ENCODE assay signal across 8 cellular contexts in the genomic region with DNA sequence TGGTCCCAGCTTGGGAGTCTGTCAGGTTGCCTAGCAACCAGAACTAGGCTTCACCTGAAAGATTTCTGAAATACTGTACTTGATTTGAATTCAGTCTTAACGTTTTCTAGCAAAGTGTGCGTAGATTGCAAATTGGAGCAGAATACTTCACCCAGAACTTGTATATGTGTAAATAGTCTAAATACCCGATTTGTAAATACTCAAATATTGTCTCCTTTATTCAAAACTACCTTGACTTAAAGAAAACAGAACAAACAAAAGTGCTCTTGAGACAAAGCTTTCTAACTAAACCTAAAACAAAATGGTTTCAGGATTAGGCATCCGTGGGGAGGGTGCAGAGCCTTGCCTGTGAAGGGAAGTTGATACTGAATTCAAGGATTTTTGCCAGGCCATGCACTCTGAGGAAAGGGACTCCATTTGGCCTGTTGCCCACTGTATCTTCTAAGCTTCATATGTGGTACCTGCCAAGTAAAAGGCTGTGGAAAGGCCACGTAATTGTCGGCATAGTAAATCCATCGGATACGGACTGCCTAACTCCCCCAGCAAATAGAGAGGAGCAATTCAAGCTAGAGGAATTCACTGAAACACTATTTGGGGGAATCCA. TPM values are rescaled to one million over a fixed set of nuclear protein-coding genes. Genes with fewer than 3 reads are reported as not detected.
DNase-seq lines count a peak whose midpoint lies in the region; ATAC-seq and TF ChIP-seq lines count a peak whose summit lies in the region.

No MANE protein-coding gene starts in this region.

- intact Hi-C loops in left ventricle myocardium inferior (cut with micrococcal nuclease), result no loop called here
- intact Hi-C loops in Right ventricle myocardium superior (cut with DNase I), result loop anchor here (5.0 kb wide), 1 partner anchor 168 kb away; the partner anchor contains the start of gene TMEM267
- intact Hi-C loops in psoas muscle (cut with DNase I), result loop anchor here in 1 of 2 donors (1.0 to 10.0 kb wide), 3 partner anchors 171 to 244 kb away; partner anchors contain the start of genes TMEM267 and ZNF131

- H3K9me3 ChIP-seq in left ventricle myocardium inferior (replicated peaks) (no peaks in the 10 kb centered on the region), SJCRH30 (replicated peaks) (no peaks in the 10 kb centered on the region), esophagus (ENCODE audit: control insufficient read depth in 2 of 2, insufficient read depth in 1 of 2, low read depth in 1 of 2, low read length in 1 of 2) (no peaks in the 10 kb centered on the region), psoas muscle (no peaks in the 10 kb centered on the region)

- H3K4me3 ChIP-seq in left ventricle myocardium inferior (peak overlapping the region; percentile 94), SJCRH30 (peak overlapping the region; percentile 47), esophagus (ENCODE audit: low read depth in 1 of 2, low read length in 2 of 2) (peak overlapping the region in 1 of 2 donors; percentile 42), psoas muscle (peak overlapping the region; percentile 96)

- ATAC-seq in Right ventricle myocardium superior (ENCODE audit: poor library complexity) (no peak), psoas muscle (no peak), HG03378 (IDR thresholded peaks at IDR 0.05; ENCODE audit: unreplicated experiment) (no peak), HG02571 (IDR thresholded peaks at IDR 0.05; ENCODE audit: unreplicated experiment) (no peak), HG03442 (IDR thresholded peaks at IDR 0.05; ENCODE audit: unreplicated experiment) (no peak)

- no peak for TF ChIP-seq CTCF in left ventricle myocardium inferior (IDR thresholded peaks at IDR 0.05; ENCODE audit: borderline replicate concordance)
- TF ChIP-seq CTCF in psoas muscle (IDR thresholded peaks at IDR 0.05), result no peak

- DNase-seq in left ventricle myocardium inferior (no peak), Right ventricle myocardium superior (no peak), SJCRH30 (peak; percentile 35 to 63), psoas muscle (no peak)

- no peaks in the 10 kb centered on the region for H3K27me3 ChIP-seq in left ventricle myocardium inferior (ENCODE audit: low read depth)
- H3K27me3 ChIP-seq in SJCRH30, result no peaks in the 10 kb centered on the region
- H3K27me3 ChIP-seq in esophagus (ENCODE audit: control insufficient read depth in 1 of 2, insufficient read depth in 2 of 2, low read length in 2 of 2), result no peaks in the 10 kb centered on the region
- H3K27me3 ChIP-seq in psoas muscle (ENCODE audit: insufficient read depth in 3 of 3, low read length in 2 of 3), result no peaks in the 10 kb centered on the region

- H3K36me3 ChIP-seq in left ventricle myocardium inferior (no peaks in the 10 kb centered on the region), SJCRH30 (no peaks in the 10 kb centered on the region; the same call in 1 of the 2 replicates), esophagus (ENCODE audit: control insufficient read depth in 2 of 2, insufficient read depth in 2 of 2, low read length in 1 of 2) (no peaks in the 10 kb centered on the region), psoas muscle (ENCODE audit: insufficient read depth in 1 of 2, low read depth in 1 of 2) (no peaks in the 10 kb centered on the region)

- H3K4me1 ChIP-seq in left ventricle myocardium inferior (peaks cover 46% of the 10 kb centered on the region), SJCRH30 (peaks cover 17% of the 10 kb centered on the region), esophagus (ENCODE audit: control insufficient read depth in 2 of 2, insufficient read depth in 2 of 2, low read length in 1 of 2) (peaks cover 0 to 2% of the 10 kb centered on the region in 2 donors), psoas muscle (peaks cover 7% of the 10 kb centered on the region)

- peak overlapping the region; percentile 93 for H3K27ac ChIP-seq in left ventricle myocardium inferior (replicated peaks)
- peak overlapping the region; percentile 15; the same call in 1 of the 2 replicates for H3K27ac ChIP-seq in SJCRH30
- H3K27ac ChIP-seq in esophagus (ENCODE audit: low read depth in 2 of 2, low read length in 1 of 2), result peak overlapping the region; percentile 73 to 95
- peak overlapping the region; percentile 59 for H3K27ac ChIP-seq in psoas muscle

- 41 to 47% methylated on average over 8 of the region's 8 CpGs for WGBS in esophagus, 2 donors
- WGBS in psoas muscle, 3 donors, result 16 to 25% (median 18%) methylated on average over 8 of the region's 8 CpGs

RNA-seq across cellular contexts. Expression of gene HMGCS1, which starts 0.7 kb away (rescaled TPM):
- total RNA-seq in left ventricle myocardium inferior (23.7 TPM), Right ventricle myocardium superior (21.6 TPM), psoas muscle (10 to 100 TPM; 14.7 to 22.6 (median 17.9) TPM)
- 70.6 and 75.2 TPM in 2 replicates for total RNA-seq in SJCRH30 (2014; rRNA removed; shearing (Covaris generic))
- polyA plus RNA-seq in esophagus (100 to 1,000 TPM in 1 of 2 donors, 10 to 100 TPM in 1; 98.8 to 128 TPM), psoas muscle (10 to 100 TPM in 1 of 3 donors, 1 to 10 TPM in 2; 7.6 to 12.3 (median 10.0) TPM)

Comparison
In these comparisons a context has a peak if more than half of its experiments do, and no peak if none do; other contexts are left out.
1. DNase-seq: peak in SJCRH30 (2 of 2); none in left ventricle myocardium inferior (single experiment), Right ventricle myocardium superior (single experiment) and psoas muscle (0 of 2).
2. H3K27ac ChIP-seq: peak in every context shown above with its lines; median percentile 93 in left ventricle myocardium inferior; 84 in esophagus; 59 in psoas muscle; 15 in SJCRH30.